ENCODE assay signal across 21 cellular contexts in genomic region chr16:13316008-13316407, GRCh38.
A peak's percentile ranks its signal among the peaks of the same experiment; 100 is the strongest.
DNase-seq lines count a peak whose midpoint lies in the region; TF ChIP-seq lines count a peak whose summit lies in the region.
"Had no signal": no experiment of that assay in that cellular context is flagged by ENCODE, and none has a peak within 500 bp of the region (broad histone marks: within the 10 kb centered on the region; RNA-seq: fewer than 3 reads in every experiment).

No MANE protein-coding gene starts in this region.

- no peak overlapping the region for H3K18ac ChIP-seq in mesenchymal stem cell (ENCODE audit: low read depth in 1 of 2, low read length in 2 of 2)

- no peak overlapping the region for H2BK12ac ChIP-seq in mesenchymal stem cell (ENCODE audit: low read length in 2 of 2)

- H3K27ac ChIP-seq in mesenchymal stem cell (ENCODE audit: low read length, poor library complexity, severe bottlenecking) = no peak overlapping the region
- H3K27ac ChIP-seq in thyroid gland = no peak overlapping the region
- no peak overlapping the region for H3K27ac ChIP-seq in ascending aorta
- no peak overlapping the region for H3K27ac ChIP-seq in tibial nerve
- H3K27ac ChIP-seq: brain microvascular endothelial cell, heart left ventricle, neural progenitor cell, uterus had no signal

- no peak overlapping the region for H3K4ac ChIP-seq in mesenchymal stem cell (ENCODE audit: low read depth in 1 of 2, low read length in 2 of 2)

- no peak for TF ChIP-seq EP300 in tibial nerve (IDR thresholded peaks at IDR 0.05)

- H3K27ac Mint-ChIP-seq in T-helper 2 cell treated with Interferon-gamma antibody and Interleukin-4, amounts not matched to agents 5 μg/mL and 100 μg/mL, for 36 hours = no peak overlapping the region
- H3K27ac Mint-ChIP-seq: activated CD4-positive, alpha-beta T cell treated with anti-CD3 and anti-CD28 coated beads, Interleukin-2, amount 10 ng/mL, durations not matched to agents 7 days and 5 days; activated naive CD4-positive, alpha-beta T cell treated with anti-CD3 and anti-CD28 coated beads for 36 hours; IgD-negative memory B cell; immature natural killer cell; neural progenitor cell; stimulated activated naive CD8-positive, alpha-beta T cell treated with anti-CD3 and anti-CD28 coated beads, Interleukin-15, Interleukin-2, amounts not matched to agents 100 ng/mL and 50 ng/mL, for 24 hours had no signal

- no peak overlapping the region for H3K23ac ChIP-seq in mesenchymal stem cell (ENCODE audit: low read length in 2 of 2)

- no peak overlapping the region for H2AK5ac ChIP-seq in mesenchymal stem cell (ENCODE audit: low read length, severe bottlenecking)

- H3K36me3 ChIP-seq in mesenchymal stem cell (ENCODE audit: control insufficient read depth in 1 of 2, insufficient read depth in 2 of 2, low read depth in 1 of 2, low read length in 2 of 2) (no peaks in the 10 kb centered on the region), thyroid gland (no peaks in the 10 kb centered on the region), ascending aorta (no peaks in the 10 kb centered on the region), tibial nerve (no peaks in the 10 kb centered on the region)
- H3K36me3 ChIP-seq: brain microvascular endothelial cell, heart left ventricle, neural progenitor cell, uterus had no signal

- DNase-seq in AG08395 (ENCODE audit: low spot score) (peak; percentile 43), H4 (ENCODE audit: low spot score) (peak; percentile 67), astrocyte of the cerebellum (ENCODE audit: low read depth) (peak; percentile 43), mesenchymal stem cell (peak; percentile 23), thyroid gland (no peak), ascending aorta (ENCODE audit: low spot score in 2 of 2) (no peak), tibial nerve (ENCODE audit: low spot score in 2 of 2) (no peak)
- no peak for DNase-seq in T-helper 2 cell treated with Interferon-gamma antibody and Interleukin-4, amounts not matched to agents 5 μg/mL and 100 μg/mL, for 36 hours (ENCODE audit: low spot score)
- DNase-seq: activated CD4-positive, alpha-beta T cell treated with anti-CD3 and anti-CD28 coated beads, Interleukin-2, amount 10 ng/mL, durations not matched to agents 7 days and 5 days; activated naive CD4-positive, alpha-beta T cell treated with anti-CD3 and anti-CD28 coated beads for 36 hours; brain microvascular endothelial cell; heart left ventricle; immature natural killer cell; NCI-H1092; NCI-H2107; NCI-H524 treated with DMSO at 0.1 percent for 48 hours; retina; uterus had no signal

- TF ChIP-seq POLR2A in thyroid gland (IDR thresholded peaks at IDR 0.05) (no peak), tibial nerve (IDR thresholded peaks at IDR 0.05) (no peak)

- no peak overlapping the region for H2BK15ac ChIP-seq in mesenchymal stem cell (ENCODE audit: low read depth, poor library complexity, severe bottlenecking)

- no peak overlapping the region for H2BK5ac ChIP-seq in mesenchymal stem cell (ENCODE audit: low read depth, low read length, poor library complexity, severe bottlenecking)

- TF ChIP-seq CTCF in astrocyte of the cerebellum (IDR thresholded peaks at IDR 0.05; ENCODE audit: low read depth, low read length, missing control alignments) (no peak), thyroid gland (IDR thresholded peaks at IDR 0.05) (no peak), ascending aorta (IDR thresholded peaks at IDR 0.05) (no peak), tibial nerve (IDR thresholded peaks at IDR 0.05) (no peak)

- H4K91ac ChIP-seq in mesenchymal stem cell (ENCODE audit: low read length) = no peak overlapping the region

- no peaks in the 10 kb centered on the region for H3K27me3 Mint-ChIP-seq in T-helper 2 cell treated with Interferon-gamma antibody and Interleukin-4, amounts not matched to agents 5 μg/mL and 100 μg/mL, for 36 hours (ENCODE audit: low read depth)
- H3K27me3 Mint-ChIP-seq: activated CD4-positive, alpha-beta T cell treated with anti-CD3 and anti-CD28 coated beads, Interleukin-2, amount 10 ng/mL, durations not matched to agents 7 days and 5 days; IgD-negative memory B cell; stimulated activated naive CD8-positive, alpha-beta T cell treated with anti-CD3 and anti-CD28 coated beads, Interleukin-15, Interleukin-2, amounts not matched to agents 100 ng/mL and 50 ng/mL, for 24 hours had no signal

- no peaks in the 10 kb centered on the region for H3K27me3 ChIP-seq in mesenchymal stem cell (ENCODE audit: control insufficient read depth in 1 of 2, insufficient read depth in 1 of 2, low read length in 2 of 2)
- no peaks in the 10 kb centered on the region for H3K27me3 ChIP-seq in thyroid gland
- no peaks in the 10 kb centered on the region for H3K27me3 ChIP-seq in ascending aorta
- no peaks in the 10 kb centered on the region for H3K27me3 ChIP-seq in tibial nerve
- H3K27me3 ChIP-seq: brain microvascular endothelial cell, neural progenitor cell, uterus had no signal

- no peak overlapping the region for H3K4me3 Mint-ChIP-seq in T-helper 2 cell treated with Interferon-gamma antibody and Interleukin-4, amounts not matched to agents 5 μg/mL and 100 μg/mL, for 36 hours
- H3K4me3 Mint-ChIP-seq: activated CD4-positive, alpha-beta T cell treated with anti-CD3 and anti-CD28 coated beads, Interleukin-2, amount 10 ng/mL, durations not matched to agents 7 days and 5 days; activated naive CD4-positive, alpha-beta T cell treated with anti-CD3 and anti-CD28 coated beads for 36 hours; immature natural killer cell; neural progenitor cell; stimulated activated naive CD8-positive, alpha-beta T cell treated with anti-CD3 and anti-CD28 coated beads, Interleukin-15, Interleukin-2, amounts not matched to agents 100 ng/mL and 50 ng/mL, for 24 hours had no signal

- intact Hi-C loops in thyroid gland (cut with DNase I) (no loop called here), ascending aorta (cut with DNase I) (no loop called here)

- H3K79me1 ChIP-seq in mesenchymal stem cell (replicated peaks; ENCODE audit: low read length, poor library complexity, severe bottlenecking) = no peaks in the 10 kb centered on the region

- peaks cover 5% of the 10 kb centered on the region for H3K4me1 ChIP-seq in mesenchymal stem cell (ENCODE audit: control insufficient read depth, insufficient read depth, low read depth, low read length)
- H3K4me1 ChIP-seq in thyroid gland = no peaks in the 10 kb centered on the region
- no peaks in the 10 kb centered on the region for H3K4me1 ChIP-seq in ascending aorta
- H3K4me1 ChIP-seq in tibial nerve = no peaks in the 10 kb centered on the region
- H3K4me1 ChIP-seq: heart left ventricle, neural progenitor cell, uterus had no signal

- no peak overlapping the region for H3K9ac ChIP-seq in mesenchymal stem cell (ENCODE audit: low read length)
- H3K9ac ChIP-seq: neural progenitor cell had no signal

- H2AFZ ChIP-seq in mesenchymal stem cell (ENCODE audit: low read depth, low read length) = no peak overlapping the region
- H2AFZ ChIP-seq: neural progenitor cell had no signal

- no peaks in the 10 kb centered on the region for H3K4me1 Mint-ChIP-seq in T-helper 2 cell treated with Interferon-gamma antibody and Interleukin-4, amounts not matched to agents 5 μg/mL and 100 μg/mL, for 36 hours (ENCODE audit: low read depth)
- H3K4me1 Mint-ChIP-seq: activated CD4-positive, alpha-beta T cell treated with anti-CD3 and anti-CD28 coated beads, Interleukin-2, amount 10 ng/mL, durations not matched to agents 7 days and 5 days had no signal

- H2BK120ac ChIP-seq in mesenchymal stem cell (ENCODE audit: low read depth, low read length) = no peak overlapping the region

- H3K4me2 ChIP-seq in mesenchymal stem cell (ENCODE audit: low read length, poor library complexity, severe bottlenecking) = no peak overlapping the region
- H3K4me2 ChIP-seq: neural progenitor cell had no signal

- no peaks in the 10 kb centered on the region for H3K36me3 Mint-ChIP-seq in T-helper 2 cell treated with Interferon-gamma antibody and Interleukin-4, amounts not matched to agents 5 μg/mL and 100 μg/mL, for 36 hours (ENCODE audit: low read depth)
- H3K36me3 Mint-ChIP-seq: immature natural killer cell, neural progenitor cell had no signal

- H3K9me3 ChIP-seq in mesenchymal stem cell (ENCODE audit: control insufficient read depth, low read length) = no peaks in the 10 kb centered on the region
- H3K9me3 ChIP-seq in thyroid gland = no peaks in the 10 kb centered on the region
- H3K9me3 ChIP-seq in ascending aorta = no peaks in the 10 kb centered on the region
- no peaks in the 10 kb centered on the region for H3K9me3 ChIP-seq in tibial nerve
- H3K9me3 ChIP-seq: uterus had no signal

- H3K14ac ChIP-seq in mesenchymal stem cell (ENCODE audit: low read length in 2 of 2) = no peak overlapping the region

- H3K4me3 ChIP-seq in astrocyte of the cerebellum (ENCODE audit: low read depth, low read length) = no peak overlapping the region
- no peak overlapping the region for H3K4me3 ChIP-seq in mesenchymal stem cell (ENCODE audit: insufficient read depth in 1 of 2, low read depth in 1 of 2, low read length in 2 of 2)
- H3K4me3 ChIP-seq in thyroid gland (replicated peaks in 1 of 3) = no peak overlapping the region
- H3K4me3 ChIP-seq in ascending aorta = no peak overlapping the region
- no peak overlapping the region for H3K4me3 ChIP-seq in tibial nerve
- H3K4me3 ChIP-seq: heart left ventricle, neural progenitor cell, uterus had no signal

- in situ Hi-C loops in astrocyte of the cerebellum (cut with HindIII; ENCODE audit: low sequenced_read_pairs) = no loop called here

- 44% methylated on average over 4 of the region's 4 CpGs for WGBS in mesenchymal stem cell
- 64 to 72% methylated on average over 4 of the region's 4 CpGs for WGBS in thyroid gland, 2 donors
- WGBS in tibial nerve, 2 donors = 30 to 38% methylated on average over 4 of the region's 4 CpGs

- no peak overlapping the region for H4K8ac ChIP-seq in mesenchymal stem cell (ENCODE audit: low read length)

- peaks cover 6% of the 10 kb centered on the region for H3K9me3 Mint-ChIP-seq in T-helper 2 cell treated with Interferon-gamma antibody and Interleukin-4, amounts not matched to agents 5 μg/mL and 100 μg/mL, for 36 hours
- H3K9me3 Mint-ChIP-seq: activated CD4-positive, alpha-beta T cell treated with anti-CD3 and anti-CD28 coated beads, Interleukin-2, amount 10 ng/mL, durations not matched to agents 7 days and 5 days; activated naive CD4-positive, alpha-beta T cell treated with anti-CD3 and anti-CD28 coated beads for 36 hours; neural progenitor cell; stimulated activated naive CD8-positive, alpha-beta T cell treated with anti-CD3 and anti-CD28 coated beads, Interleukin-15, Interleukin-2, amounts not matched to agents 100 ng/mL and 50 ng/mL, for 24 hours had no signal

Comparison
In these comparisons a context has a peak if more than half of its experiments do, and no peak if none do; other contexts are left out.
1. DNase-seq: peak in AG08395 (single experiment), H4 (single experiment), astrocyte of the cerebellum (single experiment) and mesenchymal stem cell (single experiment); none in thyroid gland (0 of 2), T-helper 2 cell treated with Interferon-gamma antibody and Interleukin-4, amounts not matched to agents 5 μg/mL and 100 μg/mL, for 36 hours (single experiment), ascending aorta (0 of 2) and tibial nerve (0 of 2).